In the genomic region with DNA sequence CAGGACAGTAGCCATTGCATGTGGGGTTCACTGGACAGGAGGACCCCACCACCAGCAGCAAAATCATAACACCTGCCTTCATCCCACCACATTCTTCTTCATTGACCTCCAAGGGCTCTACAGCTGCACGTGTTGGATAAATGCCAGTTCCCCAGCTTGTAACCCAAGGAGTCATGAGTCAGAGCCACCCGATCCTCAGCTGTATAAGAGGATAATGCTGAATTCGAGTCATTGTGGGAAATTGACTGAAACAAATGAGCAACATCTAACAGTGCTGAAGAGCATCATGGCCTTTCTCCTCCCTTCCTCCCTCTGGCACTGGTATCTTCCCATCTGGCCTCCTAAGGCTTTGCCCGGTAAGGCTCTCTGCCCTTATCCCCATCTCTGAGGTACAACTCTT, we compare ENCODE assay signal across 10 cellular contexts.
DNase-seq lines count a peak whose midpoint lies in the region; ATAC-seq, FAIRE-seq and TF ChIP-seq lines count a peak whose summit lies in the region.
"Had no signal": no experiment of that assay in that cellular context is flagged by ENCODE, and none has a peak within 500 bp of the region (broad histone marks: within the 10 kb centered on the region; RNA-seq: fewer than 3 reads in every experiment).

No MANE protein-coding gene starts in this region.

- H4K20me1 ChIP-seq in PC-3 (ENCODE audit: low read length), result no peaks in the 10 kb centered on the region

- H3F3A ChIP-seq in PC-3 (ENCODE audit: low read length, unreplicated experiment), result no peaks in the 10 kb centered on the region

- no peak overlapping the region for H3K4me3 ChIP-seq in A673 (ENCODE audit: low read depth, low read length, poor library complexity, severe bottlenecking)
- no peak overlapping the region for H3K4me3 ChIP-seq in PC-3 (ENCODE audit: low read length)
- no peak overlapping the region for H3K4me3 ChIP-seq in HAP-1

- no peak overlapping the region for H3K4me2 ChIP-seq in PC-3 (ENCODE audit: low read length)

- DNase-seq in A673 (ENCODE audit: low spot score) (peak; percentile 69), HTR-8/SVneo (ENCODE audit: insufficient read length, low spot score) (peak; percentile 24), PC-3 (peak; percentile 20), foreskin keratinocyte (peak; percentile 54 to 70), HAP-1 (ENCODE audit: low spot score in 2 of 2) (no peak), NCI-H1694 treated with DMSO at 0.1 percent for 48 hours (lab: John Stamatoyannopoulos, UW) (no peak)
- DNase-seq in effector memory CD8-positive, alpha-beta T cell, result no peak
- no peak for DNase-seq in activated CD4-positive, alpha-beta T cell treated with anti-CD3 and anti-CD28 coated beads, Interleukin-2, amount 10 ng/mL, durations not matched to agents 24 days and 14 days
- DNase-seq: activated CD4-positive, alpha-beta T cell treated with anti-CD3 and anti-CD28 coated beads, Interleukin-2, amount 10 ng/mL, durations not matched to agents 7 days and 5 days had no signal

- no peaks in the 10 kb centered on the region for H3K4me1 Mint-ChIP-seq in effector memory CD8-positive, alpha-beta T cell (ENCODE audit: low read depth in 2 of 2)
- H3K4me1 Mint-ChIP-seq in activated CD4-positive, alpha-beta T cell treated with anti-CD3 and anti-CD28 coated beads, Interleukin-2, amount 10 ng/mL, durations not matched to agents 24 days and 14 days, result no peaks in the 10 kb centered on the region
- H3K4me1 Mint-ChIP-seq: activated CD4-positive, alpha-beta T cell treated with anti-CD3 and anti-CD28 coated beads, Interleukin-2, amount 10 ng/mL, durations not matched to agents 7 days and 5 days had no signal

- no peak overlapping the region for H3K27ac ChIP-seq in A673 (ENCODE audit: low read depth, low read length, poor library complexity, severe bottlenecking)
- no peak overlapping the region for H3K27ac ChIP-seq in PC-3 (ENCODE audit: low read length)
- no peak overlapping the region for H3K27ac ChIP-seq in foreskin keratinocyte

- ATAC-seq in PC-3 (no peak), foreskin keratinocyte (peak; percentile 31)
- no peak for ATAC-seq in effector memory CD8-positive, alpha-beta T cell (replicated peaks)
- ATAC-seq: activated naive CD4-positive, alpha-beta T cell treated with anti-CD3 and anti-CD28 coated beads, Interleukin-2, amount 50 U/mL, for 72 hours had no signal

- H3K36me3 ChIP-seq in A673 (ENCODE audit: insufficient read depth, low read length, poor library complexity, severe bottlenecking) (no peaks in the 10 kb centered on the region), PC-3 (ENCODE audit: low read depth, low read length) (no peaks in the 10 kb centered on the region), HAP-1 (replicated peaks) (no peaks in the 10 kb centered on the region)

- H3K36me3 Mint-ChIP-seq in effector memory CD8-positive, alpha-beta T cell (ENCODE audit: insufficient read depth), result no peaks in the 10 kb centered on the region
- H3K36me3 Mint-ChIP-seq in activated CD4-positive, alpha-beta T cell treated with anti-CD3 and anti-CD28 coated beads, Interleukin-2, amount 10 ng/mL, durations not matched to agents 24 days and 14 days (ENCODE audit: low read depth), result no peaks in the 10 kb centered on the region
- H3K36me3 Mint-ChIP-seq: activated naive CD4-positive, alpha-beta T cell treated with anti-CD3 and anti-CD28 coated beads, Interleukin-2, amount 50 U/mL, for 72 hours had no signal

- H3K27me3 Mint-ChIP-seq in effector memory CD8-positive, alpha-beta T cell, result peaks cover 0 to 9% of the 10 kb centered on the region in 2 donors
- no peaks in the 10 kb centered on the region for H3K27me3 Mint-ChIP-seq in activated CD4-positive, alpha-beta T cell treated with anti-CD3 and anti-CD28 coated beads, Interleukin-2, amount 10 ng/mL, durations not matched to agents 24 days and 14 days
- H3K27me3 Mint-ChIP-seq: activated CD4-positive, alpha-beta T cell treated with anti-CD3 and anti-CD28 coated beads, Interleukin-2, amount 10 ng/mL, durations not matched to agents 7 days and 5 days had no signal

- in situ Hi-C loops in HAP-1 (cut with MboI; ENCODE audit: low sequenced_read_pairs), result no loop called here

- no peaks in the 10 kb centered on the region for H3K79me2 ChIP-seq in PC-3 (ENCODE audit: low read length)

- POLR2A ChIA-PET in A673 (lab: Charles Lee; ENCODE audit: low non-redundant PET) (no interaction called here), PC-3 (lab: Charles Lee; ENCODE audit: unreplicated experiment) (no interaction called here)

- intact Hi-C loops in A673 (cut with micrococcal nuclease; ENCODE audit: unreplicated experiment), result no loop called here
- intact Hi-C loops in PC-3 (cut with micrococcal nuclease), result no loop called here
- intact Hi-C loops in activated CD4-positive, alpha-beta T cell treated with anti-CD3 and anti-CD28 coated beads, Interleukin-2, amount 10 ng/mL, durations not matched to agents 24 days and 14 days (cut with micrococcal nuclease), result no loop called here

- no peaks in the 10 kb centered on the region for H3K9me3 ChIP-seq in A673 (ENCODE audit: low read depth, low read length, poor library complexity, severe bottlenecking)
- H3K9me3 ChIP-seq in PC-3 (ENCODE audit: low read length), result no peaks in the 10 kb centered on the region
- no peaks in the 10 kb centered on the region for H3K9me3 ChIP-seq in HAP-1

- H3K4me1 ChIP-seq in A673 (ENCODE audit: insufficient read depth, low read length, poor library complexity, severe bottlenecking) (peaks cover 11% of the 10 kb centered on the region), PC-3 (ENCODE audit: insufficient read depth, low read length) (peaks cover 26% of the 10 kb centered on the region), foreskin keratinocyte (peaks cover 23% of the 10 kb centered on the region), HAP-1 (no peaks in the 10 kb centered on the region)

- BruUV-seq in A673 (replicated peaks; lab: Mats Ljungman, UMichigan), result no TSS peak
- BruUV-seq in PC-3 (replicated peaks; lab: Mats Ljungman, UMichigan), result no TSS peak

- CTCF ChIA-PET in A673 (lab: Charles Lee) (no interaction called here), PC-3 (lab: Charles Lee) (no interaction called here)

- H3K9me2 ChIP-seq in PC-3 (replicated peaks; ENCODE audit: low read length), result no peaks in the 10 kb centered on the region

- TF ChIP-seq CTCF in A673 (conservative IDR thresholded peaks at IDR 0.05; ENCODE audit: low read depth, low read length) (no peak), PC-3 (conservative IDR thresholded peaks at IDR 0.05; ENCODE audit: low read depth, low read length) (no peak), foreskin keratinocyte (conservative IDR thresholded peaks at IDR 0.05) (no peak)

- no peak for FAIRE-seq in HTR-8/SVneo (lab: Jason Lieb, UNC)

- no peaks in the 10 kb centered on the region for H3K27me3 ChIP-seq in A673 (replicated peaks; ENCODE audit: insufficient read depth, low read depth, low read length, poor library complexity)
- no peaks in the 10 kb centered on the region for H3K27me3 ChIP-seq in PC-3 (ENCODE audit: low read length)
- no peaks in the 10 kb centered on the region for H3K27me3 ChIP-seq in foreskin keratinocyte
- no peaks in the 10 kb centered on the region for H3K27me3 ChIP-seq in HAP-1 (ENCODE audit: low read depth)

- H3K27ac Mint-ChIP-seq in effector memory CD8-positive, alpha-beta T cell, result no peak overlapping the region
- no peak overlapping the region for H3K27ac Mint-ChIP-seq in activated CD4-positive, alpha-beta T cell treated with anti-CD3 and anti-CD28 coated beads, Interleukin-2, amount 10 ng/mL, durations not matched to agents 24 days and 14 days
- H3K27ac Mint-ChIP-seq: activated CD4-positive, alpha-beta T cell treated with anti-CD3 and anti-CD28 coated beads, Interleukin-2, amount 10 ng/mL, durations not matched to agents 7 days and 5 days; activated naive CD4-positive, alpha-beta T cell treated with anti-CD3 and anti-CD28 coated beads, Interleukin-2, amount 50 U/mL, for 72 hours had no signal

- no peak overlapping the region for H3K9ac ChIP-seq in PC-3 (ENCODE audit: low read length)

- no peak overlapping the region for H2AFZ ChIP-seq in PC-3 (ENCODE audit: low read length)

- peaks cover 0 to 3% of the 10 kb centered on the region in 2 donors for H3K9me3 Mint-ChIP-seq in effector memory CD8-positive, alpha-beta T cell
- no peaks in the 10 kb centered on the region for H3K9me3 Mint-ChIP-seq in activated CD4-positive, alpha-beta T cell treated with anti-CD3 and anti-CD28 coated beads, Interleukin-2, amount 10 ng/mL, durations not matched to agents 24 days and 14 days
- H3K9me3 Mint-ChIP-seq: activated CD4-positive, alpha-beta T cell treated with anti-CD3 and anti-CD28 coated beads, Interleukin-2, amount 10 ng/mL, durations not matched to agents 7 days and 5 days; activated naive CD4-positive, alpha-beta T cell treated with anti-CD3 and anti-CD28 coated beads, Interleukin-2, amount 50 U/mL, for 72 hours had no signal

- H3K4me3 Mint-ChIP-seq in effector memory CD8-positive, alpha-beta T cell, result no peak overlapping the region
- no peak overlapping the region for H3K4me3 Mint-ChIP-seq in activated CD4-positive, alpha-beta T cell treated with anti-CD3 and anti-CD28 coated beads, Interleukin-2, amount 10 ng/mL, durations not matched to agents 24 days and 14 days
- H3K4me3 Mint-ChIP-seq: activated CD4-positive, alpha-beta T cell treated with anti-CD3 and anti-CD28 coated beads, Interleukin-2, amount 10 ng/mL, durations not matched to agents 7 days and 5 days had no signal

Comparison
In these comparisons a context has a peak if more than half of its experiments do, and no peak if none do; other contexts are left out.
1. DNase-seq: peak in A673 (single experiment), HTR-8/SVneo (single experiment), PC-3 (single experiment) and foreskin keratinocyte (2 of 2); none in HAP-1 (0 of 2), NCI-H1694 treated with DMSO at 0.1 percent for 48 hours (single experiment), effector memory CD8-positive, alpha-beta T cell (0 of 3) and activated CD4-positive, alpha-beta T cell treated with anti-CD3 and anti-CD28 coated beads, Interleukin-2, amount 10 ng/mL, durations not matched to agents 24 days and 14 days (single experiment).